ENCODE assay signal across 16 cellular contexts in the genomic region with DNA sequence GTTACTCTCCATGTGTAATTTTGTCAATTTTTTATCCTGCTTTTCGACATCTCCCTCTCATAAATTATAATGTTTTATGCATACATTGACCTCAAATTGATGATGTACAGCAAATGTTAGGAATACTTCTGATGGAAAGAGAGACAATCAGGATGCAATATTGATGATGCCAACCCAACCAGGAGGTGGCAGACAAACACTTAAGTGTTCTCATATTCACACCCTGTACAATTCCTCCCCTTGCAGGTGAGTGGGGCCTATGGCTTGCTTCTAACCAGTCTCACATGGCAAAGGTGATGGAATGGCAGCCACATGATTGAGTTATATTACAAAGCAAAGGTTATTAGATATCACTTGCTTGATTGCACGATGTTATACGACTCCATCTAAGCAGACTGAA.
DNase-seq lines count a peak whose midpoint lies in the region; ATAC-seq and TF ChIP-seq lines count a peak whose summit lies in the region.
"Had no signal": no experiment of that assay in that cellular context is flagged by ENCODE, and none has a peak within 500 bp of the region (broad histone marks: within the 10 kb centered on the region; RNA-seq: fewer than 3 reads in every experiment).

No MANE protein-coding gene starts in this region.

- H3K9me3 ChIP-seq in OCI-LY1 (ENCODE audit: low read length) (no peaks in the 10 kb centered on the region), endodermal cell (ENCODE audit: control insufficient read depth, low read length) (no peaks in the 10 kb centered on the region)
- H3K9me3 ChIP-seq: upper lobe of right lung had no signal

- no peaks in the 10 kb centered on the region for H3F3A ChIP-seq in OCI-LY1 (ENCODE audit: insufficient read depth, low read length)

- no peaks in the 10 kb centered on the region for H3K9me3 Mint-ChIP-seq in endodermal cell
- H3K9me3 Mint-ChIP-seq: stimulated activated naive B cell treated with anti-CD40 and anti-IgM and Interleukin-4, amounts not matched to agents 10 μg/mL and 1 μg/mL and 100 μg/mL, for 72 hours had no signal

- H3K79me2 ChIP-seq in OCI-LY1 (ENCODE audit: insufficient read depth, low read length) = no peaks in the 10 kb centered on the region

- H3K4me3 ChIP-seq in OCI-LY1 (ENCODE audit: low read depth, low read length, poor library complexity, severe bottlenecking) (no peak overlapping the region), endodermal cell (ENCODE audit: low read length) (no peak overlapping the region)
- H3K4me3 ChIP-seq: SK-N-MC, upper lobe of right lung had no signal

- no peaks in the 10 kb centered on the region for H3K9me2 ChIP-seq in OCI-LY1 (ENCODE audit: low read depth, low read length)

- H3K27me3 Mint-ChIP-seq in endodermal cell (ENCODE audit: insufficient read depth) = no peaks in the 10 kb centered on the region
- H3K27me3 Mint-ChIP-seq: IgD-negative memory B cell; stimulated activated naive B cell treated with anti-CD40 and anti-IgM and Interleukin-4, amounts not matched to agents 10 μg/mL and 1 μg/mL and 100 μg/mL, for 72 hours had no signal

- TF ChIP-seq CTCF in OCI-LY1 (IDR thresholded peaks at IDR 0.05; ENCODE audit: low read length) (peak; percentile 9; the same call in 1 of the 2 replicates), endodermal cell (conservative IDR thresholded peaks at IDR 0.05) (peak; percentile 32)

- H3K27me3 ChIP-seq in OCI-LY1 (ENCODE audit: insufficient read depth, low read length) (no peaks in the 10 kb centered on the region), endodermal cell (ENCODE audit: control insufficient read depth, insufficient read depth, low read length, poor library complexity, severe bottlenecking) (no peaks in the 10 kb centered on the region)
- H3K27me3 ChIP-seq: upper lobe of right lung had no signal

- H3K36me3 Mint-ChIP-seq in endodermal cell (ENCODE audit: low read depth) = no peaks in the 10 kb centered on the region
- H3K36me3 Mint-ChIP-seq: IgD-negative memory B cell; stimulated activated naive B cell treated with anti-CD40 and anti-IgM and Interleukin-4, amounts not matched to agents 10 μg/mL and 1 μg/mL and 100 μg/mL, for 72 hours had no signal

- peak; percentile 10 for DNase-seq in ACHN
- peak; percentile 16 for DNase-seq in HT-29 (ENCODE audit: low spot score)
- no peak for DNase-seq in endodermal cell
- no peak for DNase-seq in T-helper 1 cell
- DNase-seq in NCI-H187 (lab: John Stamatoyannopoulos, UW) = no peak
- DNase-seq: cerebellar nuclear complex; DND-41; NCI-H774; stimulated activated naive B cell treated with anti-CD40 and anti-IgM and Interleukin-4, amounts not matched to agents 10 μg/mL and 1 μg/mL and 100 μg/mL, for 72 hours; upper lobe of right lung had no signal

- no peaks in the 10 kb centered on the region for H4K20me1 ChIP-seq in OCI-LY1 (ENCODE audit: insufficient read depth, low read length)

- no peaks in the 10 kb centered on the region for H3K36me3 ChIP-seq in OCI-LY1 (ENCODE audit: insufficient read depth, low read length)
- no peaks in the 10 kb centered on the region for H3K36me3 ChIP-seq in endodermal cell (ENCODE audit: control insufficient read depth, insufficient read depth, low read length)
- H3K36me3 ChIP-seq: upper lobe of right lung had no signal

- ATAC-seq in GM18909 (IDR thresholded peaks at IDR 0.05; ENCODE audit: poor library complexity, unreplicated experiment) = no peak
- no peak for ATAC-seq in GM19463 (IDR thresholded peaks at IDR 0.05; ENCODE audit: unreplicated experiment)
- ATAC-seq: stimulated activated naive B cell treated with anti-CD40 and anti-IgM and Interleukin-4, amounts not matched to agents 10 μg/mL and 1 μg/mL and 100 μg/mL, for 72 hours; upper lobe of right lung had no signal

- H3K4me1 ChIP-seq in OCI-LY1 (ENCODE audit: insufficient read depth, low read length, severe bottlenecking) (no peaks in the 10 kb centered on the region), endodermal cell (ENCODE audit: control insufficient read depth, insufficient read depth, low read length) (no peaks in the 10 kb centered on the region)
- H3K4me1 ChIP-seq: upper lobe of right lung had no signal

- in situ Hi-C loops in ACHN (cut with HindIII; ENCODE audit: low pct_ligation_motif_present, low pct_unique_long_range_greater_than_20kb, low sequenced_read_pairs) = no loop called here

- no peaks in the 10 kb centered on the region for H3K4me1 Mint-ChIP-seq in endodermal cell
- H3K4me1 Mint-ChIP-seq: stimulated activated naive B cell treated with anti-CD40 and anti-IgM and Interleukin-4, amounts not matched to agents 10 μg/mL and 1 μg/mL and 100 μg/mL, for 72 hours had no signal

- H3K4me2 ChIP-seq in OCI-LY1 (ENCODE audit: low read length) = no peak overlapping the region

- H3K27ac ChIP-seq in OCI-LY1 (ENCODE audit: low read depth, low read length, poor library complexity, severe bottlenecking) (no peak overlapping the region), endodermal cell (ENCODE audit: low read depth, low read length) (no peak overlapping the region)
- H3K27ac ChIP-seq: SK-N-MC, upper lobe of right lung had no signal

- 91 to 94% methylated on average over 2 to 3 of the region's 3 CpGs for WGBS in endodermal cell (ENCODE audit: insufficient coverage in 1 of 2, insufficient read length in 1 of 2), 2 experiments

- H2AFZ ChIP-seq in OCI-LY1 (ENCODE audit: low read length) = no peak overlapping the region

- H3K9ac ChIP-seq in OCI-LY1 (ENCODE audit: low read length) (no peak overlapping the region), endodermal cell (ENCODE audit: extremely low read depth, low read length, poor library complexity, severe bottlenecking) (no peak overlapping the region)

- H3K27ac Mint-ChIP-seq in endodermal cell = no peak overlapping the region
- H3K27ac Mint-ChIP-seq: activated T-helper 2 cell treated with anti-CD3 and anti-CD28 coated beads, Interferon-gamma antibody, Interleukin-2, Interleukin-4, amounts not matched to agents 10 μg/mL and 5 μg/mL and 100 μg/mL, durations not matched to agents 14 hours and 24 hours and 36 hours; IgD-negative memory B cell; stimulated activated naive B cell treated with anti-CD40 and anti-IgM and Interleukin-4, amounts not matched to agents 10 μg/mL and 1 μg/mL and 100 μg/mL, for 72 hours had no signal

- H3K4me3 Mint-ChIP-seq in endodermal cell = no peak overlapping the region
- H3K4me3 Mint-ChIP-seq: IgD-negative memory B cell; stimulated activated naive B cell treated with anti-CD40 and anti-IgM and Interleukin-4, amounts not matched to agents 10 μg/mL and 1 μg/mL and 100 μg/mL, for 72 hours had no signal

Comparison
In these comparisons a context has a peak if more than half of its experiments do, and no peak if none do; other contexts are left out.
1. DNase-seq: peak in ACHN (single experiment) and HT-29 (single experiment); none in endodermal cell (single experiment), T-helper 1 cell (0 of 5) and NCI-H187 (0 of 2).